In the genomic region with DNA sequence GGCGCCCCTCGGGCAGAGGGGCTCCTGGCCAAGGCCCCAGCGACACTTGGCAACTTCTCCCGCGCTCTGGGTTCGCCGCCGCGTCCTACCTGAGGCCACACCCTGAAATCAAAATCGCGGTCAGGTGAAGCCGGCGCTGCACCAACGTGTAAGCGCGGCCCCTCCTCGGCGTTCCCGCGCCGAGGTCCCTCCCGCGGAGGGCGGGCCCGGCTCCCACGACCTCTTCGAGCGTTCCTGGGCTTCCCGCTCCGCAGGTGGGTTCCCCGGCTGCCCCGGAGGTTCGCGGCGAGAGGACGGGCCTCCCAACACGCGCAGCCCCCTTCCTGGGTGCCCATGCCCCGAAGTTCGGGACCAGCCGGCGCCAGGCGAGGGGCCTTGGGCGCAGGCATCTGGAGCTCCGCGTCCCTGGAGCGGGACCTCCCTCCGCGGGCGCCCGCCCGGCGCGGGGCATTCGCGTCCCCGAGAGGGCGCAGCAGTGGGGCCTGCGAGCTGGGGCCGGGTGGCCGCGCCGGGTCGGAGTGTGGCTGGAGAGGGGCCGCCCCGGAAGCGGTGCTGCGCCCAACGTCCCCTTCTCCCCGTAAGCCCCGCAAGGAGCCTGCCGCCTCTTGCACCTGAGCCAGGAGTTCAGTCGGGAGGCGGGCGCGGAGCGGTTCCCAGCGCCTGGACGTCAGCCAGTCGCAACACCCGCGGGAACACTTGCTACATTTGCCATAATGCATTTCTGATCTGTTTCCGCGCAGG, we compare ENCODE assay signal across 8 cellular contexts. TPM values are rescaled to one million over a fixed set of nuclear protein-coding genes. Genes with fewer than 3 reads are reported as not detected.
DNase-seq lines count a peak whose midpoint lies in the region; ATAC-seq and TF ChIP-seq lines count a peak whose summit lies in the region.

No MANE protein-coding gene starts in this region.

- POLR2A ChIA-PET in CD4-positive, alpha-beta T cell (lab: Charles Lee) = interaction anchor here (0.5 to 0.6 kb wide), 2 partner anchors 73 to 288 kb away, joined by 3 to 4 read pairs; no protein-coding TSS in a partner anchor

- ATAC-seq in CD4-positive, alpha-beta T cell (ENCODE audit: poor library complexity) = peak; percentile 55
- peak; percentile 28 to 60 for ATAC-seq in activated naive CD4-positive, alpha-beta T cell treated with anti-CD3 and anti-CD28 coated beads, Interleukin-2, amount 50 U/mL, for 72 hours

- peak overlapping the region; percentile 85 for H3K4me2 ChIP-seq in skeletal muscle satellite cell (ENCODE audit: low read length)

- no peaks in the 10 kb centered on the region for H3K36me3 Mint-ChIP-seq in CD4-positive, alpha-beta T cell (ENCODE audit: low read depth)
- H3K36me3 Mint-ChIP-seq in activated naive CD4-positive, alpha-beta T cell treated with anti-CD3 and anti-CD28 coated beads, Interleukin-2, amount 50 U/mL, for 72 hours = no peaks in the 10 kb centered on the region

- TF ChIP-seq CTCF in CD4-positive, alpha-beta T cell (IDR thresholded peaks at IDR 0.05) = no peak

- CTCF ChIA-PET in CD4-positive, alpha-beta T cell (lab: Charles Lee) = no interaction called here

- H3K36me3 ChIP-seq in HUES48 (ENCODE audit: control insufficient read depth, insufficient read depth, low read length) (no peaks in the 10 kb centered on the region), skeletal muscle satellite cell (ENCODE audit: insufficient read depth, low read length) (no peaks in the 10 kb centered on the region)

- H3K4me3 ChIP-seq in HUES48 (ENCODE audit: low read depth, low read length) (peak overlapping the region; percentile 70), iPS-11a (ENCODE audit: low read depth, low read length) (peak overlapping the region; percentile 22), skeletal muscle satellite cell (ENCODE audit: low read length) (peak overlapping the region; percentile 64)

- DNase-seq in CD4-positive, alpha-beta T cell = no peak
- DNase-seq in activated naive CD4-positive, alpha-beta T cell treated with anti-CD3 and anti-CD28 coated beads, Interleukin-2, amount 50 U/mL, for 72 hours (ENCODE audit: low spot score in 2 of 2) = peak in 1 of 2 donors; percentile 29
- DNase-seq in NCI-H2196 treated with DMSO at 0.1 percent for 48 hours (lab: John Stamatoyannopoulos, UW; ENCODE audit: unreplicated experiment) (no peak), superior temporal gyrus (ENCODE audit: extremely low spot score) (no peak), midbrain (lab: John Stamatoyannopoulos, UW) (no peak)

- intact Hi-C loops in CD4-positive, alpha-beta T cell (cut with DNase I, micrococcal nuclease) = no loop called here

- no peak overlapping the region for H3K27ac Mint-ChIP-seq in CD4-positive, alpha-beta T cell
- H3K27ac Mint-ChIP-seq in activated naive CD4-positive, alpha-beta T cell treated with anti-CD3 and anti-CD28 coated beads, Interleukin-2, amount 50 U/mL, for 72 hours = no peak overlapping the region

- no peak overlapping the region for H3K27ac ChIP-seq in CD4-positive, alpha-beta T cell (ENCODE audit: low read depth, low read length)
- H3K27ac ChIP-seq in HUES48 (ENCODE audit: low read depth, low read length) = no peak overlapping the region

- H3K9ac ChIP-seq in HUES48 (ENCODE audit: low read depth, low read length) = no peak overlapping the region; the same call in 1 of the 2 replicates
- H3K9ac ChIP-seq in skeletal muscle satellite cell (ENCODE audit: low read depth, low read length) = no peak overlapping the region

- peaks cover 37% of the 10 kb centered on the region for H3K27me3 Mint-ChIP-seq in CD4-positive, alpha-beta T cell

- no peaks in the 10 kb centered on the region for H3K9me3 Mint-ChIP-seq in CD4-positive, alpha-beta T cell
- H3K9me3 Mint-ChIP-seq in activated naive CD4-positive, alpha-beta T cell treated with anti-CD3 and anti-CD28 coated beads, Interleukin-2, amount 50 U/mL, for 72 hours = no peaks in the 10 kb centered on the region

- H3K4me1 ChIP-seq in HUES48 (ENCODE audit: control insufficient read depth, insufficient read depth, low read length) = 0 out of 2 replicates have a peak, but pooled peaks cover 5% of the 10 kb centered on the region
- peaks cover 20% of the 10 kb centered on the region for H3K4me1 ChIP-seq in skeletal muscle satellite cell (ENCODE audit: control insufficient read depth, insufficient read depth, low read length)

- H3K9me3 ChIP-seq in CD4-positive, alpha-beta T cell (ENCODE audit: control insufficient read depth, low read length) = no peaks in the 10 kb centered on the region
- H3K9me3 ChIP-seq in HUES48 (ENCODE audit: control insufficient read depth, insufficient read depth, low read length) (no peaks in the 10 kb centered on the region), skeletal muscle satellite cell (replicated peaks; ENCODE audit: low read length) (no peaks in the 10 kb centered on the region)

- H3K4me3 Mint-ChIP-seq in CD4-positive, alpha-beta T cell = peak overlapping the region; percentile 74

- H3K4me1 Mint-ChIP-seq in CD4-positive, alpha-beta T cell (ENCODE audit: low read depth) = peaks cover 9% of the 10 kb centered on the region

- peaks cover 30% of the 10 kb centered on the region for H3K27me3 ChIP-seq in CD4-positive, alpha-beta T cell (ENCODE audit: control insufficient read depth, insufficient read depth, low read length)
- H3K27me3 ChIP-seq in HUES48 (ENCODE audit: control insufficient read depth, insufficient read depth, low read length) = peaks cover 36% of the 10 kb centered on the region
- H3K27me3 ChIP-seq in skeletal muscle satellite cell (ENCODE audit: control insufficient read depth, insufficient read depth, low read length) = peaks cover 57% of the 10 kb centered on the region

RNA-seq across cellular contexts. Expression of gene PAK6, which starts 13.7 kb away (rescaled TPM):
- total RNA-seq in CD4-positive, alpha-beta T cell = under 1 TPM; 0.34 to 0.36 TPM
- under 1 TPM; 0.29 to 0.30 TPM for total RNA-seq in activated naive CD4-positive, alpha-beta T cell treated with anti-CD3 and anti-CD28 coated beads, Interleukin-2, amount 50 U/mL, for 72 hours
- under 0.01 TPM in 1 of 2 replicates, not detected in the other for total RNA-seq in skeletal muscle satellite cell (2012; rRNA removed)

RNA-seq across cellular contexts. Expression of gene ANKRD63, which starts 30.3 kb away (rescaled TPM):
- not detected for total RNA-seq in CD4-positive, alpha-beta T cell
- total RNA-seq in activated naive CD4-positive, alpha-beta T cell treated with anti-CD3 and anti-CD28 coated beads, Interleukin-2, amount 50 U/mL, for 72 hours = not detected
- not detected in 2 replicates for total RNA-seq in skeletal muscle satellite cell (2012; rRNA removed)

RNA-seq across cellular contexts. Expression of gene PLCB2, which starts 55.1 kb away (rescaled TPM):
- 100 to 1,000 TPM; 206 to 222 TPM for total RNA-seq in CD4-positive, alpha-beta T cell
- 10 to 100 TPM; 63.5 to 91.5 TPM for total RNA-seq in activated naive CD4-positive, alpha-beta T cell treated with anti-CD3 and anti-CD28 coated beads, Interleukin-2, amount 50 U/mL, for 72 hours
- total RNA-seq in skeletal muscle satellite cell (2012; rRNA removed) = 0.22 and 0.76 TPM in 2 replicates
